In genomic region chr11:1022411-1022810, GRCh38 we compare ENCODE assay signal across 21 cellular contexts. TPM values are rescaled to one million over a fixed set of nuclear protein-coding genes. Genes with fewer than 3 reads are reported as not detected.
DNase-seq lines count a peak whose midpoint lies in the region; ATAC-seq and TF ChIP-seq lines count a peak whose summit lies in the region.
"Had no signal": no experiment of that assay in that cellular context is flagged by ENCODE, and none has a peak within 500 bp of the region (broad histone marks: within the 10 kb centered on the region; RNA-seq: fewer than 3 reads in every experiment).

No MANE protein-coding gene starts in this region.

- no peaks in the 10 kb centered on the region for H3K9me3 ChIP-seq in right atrium auricular region
- H3K9me3 ChIP-seq: Caco-2, HAP-1 had no signal

- H3K27me3 ChIP-seq in right atrium auricular region, result no peaks in the 10 kb centered on the region
- H3K27me3 ChIP-seq: BLaER1 had no signal

- H3K9me3 Mint-ChIP-seq in WTC11 (peaks cover 9% of the 10 kb centered on the region), glutamatergic neuron (ENCODE audit: unreplicated experiment) (peaks cover 23% of the 10 kb centered on the region)
- H3K9me3 Mint-ChIP-seq: CD8-positive, alpha-beta T cell had no signal

- H3K27me3 Mint-ChIP-seq in WTC11 (ENCODE audit: low read depth) (no peaks in the 10 kb centered on the region), glutamatergic neuron (ENCODE audit: unreplicated experiment) (peaks cover 19% of the 10 kb centered on the region)
- H3K27me3 Mint-ChIP-seq: B cell; CD4-positive, CD25-positive, alpha-beta regulatory T cell had no signal

- POLR2A ChIA-PET in WTC11 (lab: Charles Lee), result no interaction called here

- no peak for ATAC-seq in Right ventricle myocardium inferior
- no peak for ATAC-seq in WTC11
- ATAC-seq: CD8-positive, alpha-beta T cell; GM12878 had no signal

- no peak overlapping the region for H3K4me3 Mint-ChIP-seq in WTC11
- no peak overlapping the region for H3K4me3 Mint-ChIP-seq in glutamatergic neuron (ENCODE audit: unreplicated experiment)
- H3K4me3 Mint-ChIP-seq: B cell; CD8-positive, alpha-beta T cell had no signal

- intact Hi-C loops in Right ventricle myocardium inferior (cut with DNase I), result no loop called here

- DNase-seq in Right ventricle myocardium inferior (ENCODE audit: missing footprints), result peak; percentile 60
- DNase-seq in right atrium auricular region (ENCODE audit: low spot score), result no peak
- no peak for DNase-seq in WTC11 (ENCODE audit: low spot score)
- no peak for DNase-seq in glutamatergic neuron
- no peak for DNase-seq in NCI-H1092 treated with DMSO at 0.1 percent for 48 hours (lab: John Stamatoyannopoulos, UW)
- no peak for DNase-seq in stimulated activated CD4-positive, alpha-beta T cell treated with anti-CD3 and anti-CD28 coated beads, Interleukin-4, amount 100 ng/mL, for 4 hours
- DNase-seq: Caco-2; CD4-positive, CD25-positive, alpha-beta regulatory T cell; DMS 273 treated with DMSO at 0.1 percent for 48 hours; DMS79; EL; GDM1; GM23248 had no signal

- TF ChIP-seq CTCF in right atrium auricular region (IDR thresholded peaks at IDR 0.05) (no peak), WTC11 (IDR thresholded peaks at IDR 0.05) (no peak), glutamatergic neuron (IDR thresholded peaks at IDR 0.05; ENCODE audit: partially characterized antibody, unreplicated experiment) (no peak)

- H3K4me3 ChIP-seq in right atrium auricular region, result no peak overlapping the region
- H3K4me3 ChIP-seq: BLaER1, GM12878, GM23248, HAP-1 had no signal

- no peaks in the 10 kb centered on the region for H3K36me3 ChIP-seq in right atrium auricular region
- H3K36me3 ChIP-seq: HAP-1 had no signal

- no peak overlapping the region for H3K27ac ChIP-seq in right atrium auricular region
- H3K27ac ChIP-seq: 22Rv1, BLaER1, C4-2B, GM23248 had no signal

- H3K27ac Mint-ChIP-seq in WTC11, result 0 out of 2 replicates have a peak overlapping the region, but pooled peaks have one; percentile 6
- H3K27ac Mint-ChIP-seq in glutamatergic neuron (ENCODE audit: unreplicated experiment), result peak overlapping the region; percentile 62
- H3K27ac Mint-ChIP-seq: B cell; CD8-positive, alpha-beta T cell had no signal

- CTCF ChIA-PET in WTC11 (lab: Charles Lee), result no interaction called here

- peaks cover 6% of the 10 kb centered on the region for H3K36me3 Mint-ChIP-seq in WTC11
- H3K36me3 Mint-ChIP-seq in glutamatergic neuron (ENCODE audit: unreplicated experiment), result peaks cover 22% of the 10 kb centered on the region
- H3K36me3 Mint-ChIP-seq: CD8-positive, alpha-beta T cell had no signal

- H3K4me1 ChIP-seq in right atrium auricular region, result no peaks in the 10 kb centered on the region
- H3K4me1 ChIP-seq: Caco-2, HAP-1 had no signal

- H3K4me1 Mint-ChIP-seq in WTC11 (0 out of 2 replicates have a peak, but pooled peaks cover 3% of the 10 kb centered on the region), glutamatergic neuron (ENCODE audit: low read depth, unreplicated experiment) (peaks cover 5% of the 10 kb centered on the region)
- H3K4me1 Mint-ChIP-seq: B cell had no signal

TF ChIP-seq in WTC11, 78 proteins besides CTCF, POLR2A, EP300 and RAD21 (continues in another document):
- no peak for TF ChIP-seq ZNF425 (CRISPR knock-in tag; conservative IDR thresholded peaks at IDR 0.05)
- no peak for TF ChIP-seq OVOL2 (CRISPR knock-in tag; IDR thresholded peaks at IDR 0.05; ENCODE audit: borderline replicate concordance)
- TF ChIP-seq E2F1 (CRISPR knock-in tag; IDR thresholded peaks at IDR 0.05), result no peak
- TF ChIP-seq GTF2I (CRISPR knock-in tag; conservative IDR thresholded peaks at IDR 0.05), result no peak
- no peak for TF ChIP-seq E2F5 (CRISPR knock-in tag; IDR thresholded peaks at IDR 0.05)
- no peak for TF ChIP-seq ZNF671 (CRISPR knock-in tag; IDR thresholded peaks at IDR 0.05)
- TF ChIP-seq ZNF416 (CRISPR knock-in tag; IDR thresholded peaks at IDR 0.05), result no peak
- TF ChIP-seq FOXK1 (CRISPR knock-in tag; IDR thresholded peaks at IDR 0.05), result no peak
- no peak for TF ChIP-seq TEAD1 (CRISPR knock-in tag; IDR thresholded peaks at IDR 0.05)
- no peak for TF ChIP-seq NR2C2 (CRISPR knock-in tag; IDR thresholded peaks at IDR 0.05)
- no peak for TF ChIP-seq ARID4B (CRISPR knock-in tag; IDR thresholded peaks at IDR 0.05; ENCODE audit: borderline replicate concordance)
- TF ChIP-seq ZNF121 (CRISPR knock-in tag; IDR thresholded peaks at IDR 0.05), result no peak
- no peak for TF ChIP-seq PREB (CRISPR knock-in tag; IDR thresholded peaks at IDR 0.05; ENCODE audit: borderline replicate concordance)
- no peak for TF ChIP-seq SMAD4 (CRISPR knock-in tag; IDR thresholded peaks at IDR 0.05)

RNA-seq across cellular contexts. Expression of gene MUC6, which starts 14.1 kb away (rescaled TPM):
- total RNA-seq in Right ventricle myocardium inferior (not detected), right atrium auricular region (not detected), WTC11 (2021) (0.05 to 0.13 TPM (median 0.07 TPM) in 3 replicates), glutamatergic neuron (ENCODE audit: unreplicated experiment) (not detected)
- total RNA-seq: B cell; Caco-2; CD4-positive, CD25-positive, alpha-beta regulatory T cell; CD8-positive, alpha-beta T cell; GM23248; H4 had no signal

RNA-seq across cellular contexts. Expression of gene MUC2, which starts 52.3 kb away (rescaled TPM):
- total RNA-seq in Right ventricle myocardium inferior, result not detected
- not detected for total RNA-seq in right atrium auricular region
- 0.07 to 0.60 TPM (median 0.22 TPM) in 3 replicates for total RNA-seq in WTC11 (2021)
- total RNA-seq in glutamatergic neuron (ENCODE audit: unreplicated experiment), result not detected
- total RNA-seq: B cell; CD4-positive, CD25-positive, alpha-beta regulatory T cell; CD8-positive, alpha-beta T cell; GM23248; H4 had no signal
